ENCODE assay signal across 12 cellular contexts in genomic region chr17:18191071-18191667, GRCh38. TPM values are rescaled to one million over a fixed set of nuclear protein-coding genes. Genes with fewer than 3 reads are reported as not detected.
A peak's percentile ranks its signal among the peaks of the same experiment; 100 is the strongest.
DNase-seq lines count a peak whose midpoint lies in the region; ATAC-seq and TF ChIP-seq lines count a peak whose summit lies in the region.
"Had no signal": no experiment of that assay in that cellular context is flagged by ENCODE, and none has a peak within 500 bp of the region (broad histone marks: within the 10 kb centered on the region; RNA-seq: fewer than 3 reads in every experiment).

No MANE protein-coding gene starts in this region.

- H3F3A ChIP-seq in PC-9 (ENCODE audit: insufficient read depth, low read depth) = no peaks in the 10 kb centered on the region; the same call in none of the 2 replicates

- CTCF ChIA-PET in CD8-positive, alpha-beta memory T cell (lab: Charles Lee) = interaction anchor here (0.8 to 1.2 kb wide), 3 partner anchors 9 to 27 kb away, joined by 3 to 4 read pairs (median 3); no protein-coding TSS in a partner anchor
- CTCF ChIA-PET in PC-9 (lab: Charles Lee) = interaction anchor here (0.5 kb wide), 1 partner anchor 275 kb away, joined by 8 read pairs; no protein-coding TSS in a partner anchor

- peak; percentile 47 to 58 for ATAC-seq in right cardiac atrium
- ATAC-seq: PC-3 had no signal

- no peaks in the 10 kb centered on the region for H3K27me3 ChIP-seq in CD8-positive, alpha-beta memory T cell (ENCODE audit: insufficient read depth, low read length, poor library complexity, severe bottlenecking)
- H3K27me3 ChIP-seq in right cardiac atrium (ENCODE audit: control insufficient read depth, insufficient read depth) (no peaks in the 10 kb centered on the region), PC-9 (ENCODE audit: insufficient read depth, low read depth) (no peaks in the 10 kb centered on the region)
- H3K27me3 ChIP-seq: colonic mucosa had no signal

- H3K4me1 ChIP-seq in CD8-positive, alpha-beta memory T cell (ENCODE audit: insufficient read depth, low read length) = peaks cover 67% of the 10 kb centered on the region
- peaks cover 43% of the 10 kb centered on the region for H3K4me1 ChIP-seq in right cardiac atrium (ENCODE audit: control insufficient read depth, insufficient read depth, low read length)
- peaks cover 18% of the 10 kb centered on the region for H3K4me1 ChIP-seq in PC-9 (replicated peaks; ENCODE audit: insufficient read depth)

- peaks cover 30% of the 10 kb centered on the region for H3K36me3 ChIP-seq in CD8-positive, alpha-beta memory T cell (ENCODE audit: insufficient read depth, low read length)
- peaks cover 22% of the 10 kb centered on the region for H3K36me3 ChIP-seq in PC-9 (ENCODE audit: low read depth)
- H3K36me3 ChIP-seq: colonic mucosa had no signal

- no peak overlapping the region for H3K4me3 ChIP-seq in CD8-positive, alpha-beta memory T cell (ENCODE audit: low read length)
- H3K4me3 ChIP-seq in right cardiac atrium (ENCODE audit: low read length) (no peak overlapping the region), PC-9 (no peak overlapping the region)
- H3K4me3 ChIP-seq: colonic mucosa had no signal

- H3K36me3 Mint-ChIP-seq in CD8-positive, alpha-beta memory T cell = peaks cover 0 to 76% (median 7%) of the 10 kb centered on the region in 3 donors

- peaks cover 90% of the 10 kb centered on the region for H3K79me2 ChIP-seq in PC-9 (ENCODE audit: low read depth)

- H3K27me3 Mint-ChIP-seq in CD8-positive, alpha-beta memory T cell = no peaks in the 10 kb centered on the region

- H3K27ac ChIP-seq in CD8-positive, alpha-beta memory T cell (ENCODE audit: low read depth, low read length) = no peak overlapping the region
- H3K27ac ChIP-seq in right cardiac atrium (ENCODE audit: low read length) (peak overlapping the region; percentile 84), PC-9 (no peak overlapping the region)
- H3K27ac ChIP-seq: colonic mucosa had no signal

- no peak for DNase-seq in CD8-positive, alpha-beta memory T cell
- DNase-seq in amniotic epithelial cell (ENCODE audit: low read depth) (peak; percentile 46), right cardiac atrium (peak; percentile 44 to 67 (median 60)), renal cortical epithelial cell (ENCODE audit: low read depth) (peak; percentile 77), PC-9 (no peak), HT-29 (ENCODE audit: low spot score) (no peak), iPS-NIHi11 (ENCODE audit: low spot score) (no peak)
- no peak for DNase-seq in stimulated activated CD4-positive, alpha-beta T cell treated with anti-CD3 and anti-CD28 coated beads, Interleukin-12 subunit alpha, Interleukin-12 subunit beta, amount 100 ng/mL, for 4 hours
- DNase-seq: activated CD4-positive, alpha-beta T cell treated with anti-CD3 and anti-CD28 coated beads, Interleukin-2, amount 50 U/mL, for 48 hours; colonic mucosa; Kasumi-1; PC-3 had no signal

- peak overlapping the region in 5 of 7 donors; percentile 5 to 60 (median 42) for H3K4me3 Mint-ChIP-seq in CD8-positive, alpha-beta memory T cell

- no peaks in the 10 kb centered on the region for H3K9me3 ChIP-seq in CD8-positive, alpha-beta memory T cell (ENCODE audit: low read length)
- H3K9me3 ChIP-seq in right cardiac atrium (ENCODE audit: control insufficient read depth, low read length) = no peaks in the 10 kb centered on the region
- no peaks in the 10 kb centered on the region for H3K9me3 ChIP-seq in PC-9 (ENCODE audit: insufficient read depth, low read depth)
- H3K9me3 ChIP-seq: colonic mucosa had no signal

- intact Hi-C loops in right cardiac atrium (cut with DNase I) (no loop called here), PC-9 (cut with micrococcal nuclease; ENCODE audit: unreplicated experiment) (no loop called here)

- no peak overlapping the region for H3K4me2 ChIP-seq in PC-9

- POLR2A ChIA-PET in CD8-positive, alpha-beta memory T cell (lab: Charles Lee) = interaction anchor here (0.7 to 1.7 kb wide), 2 partner anchors 8 to 130 kb away, joined by 3 to 5 read pairs; partner anchors contain the start of gene ALKBH5
- POLR2A ChIA-PET in PC-9 (lab: Charles Lee; ENCODE audit: unreplicated experiment) = no interaction called here

- H3K9me2 ChIP-seq in PC-9 (ENCODE audit: insufficient read depth) = no peaks in the 10 kb centered on the region

- peaks cover 76 to 91% (median 82%) of the 10 kb centered on the region in 3 donors for H3K4me1 Mint-ChIP-seq in CD8-positive, alpha-beta memory T cell

- H4K20me1 ChIP-seq in PC-9 (ENCODE audit: insufficient read depth) = peaks cover 72% of the 10 kb centered on the region

- peak overlapping the region in 7 of 8 donors; percentile 2 to 83 (median 57) for H3K27ac Mint-ChIP-seq in CD8-positive, alpha-beta memory T cell

- no peaks in the 10 kb centered on the region for H3K9me3 Mint-ChIP-seq in CD8-positive, alpha-beta memory T cell

- 15% methylated on average over 5 of the region's 5 CpGs for WGBS in right cardiac atrium

- H2AFZ ChIP-seq in PC-9 = no peak overlapping the region

- TF ChIP-seq CTCF in PC-9 (conservative IDR thresholded peaks at IDR 0.05) = no peak

- no TSS peak for BruUV-seq in PC-9 (replicated peaks; lab: Mats Ljungman, UMichigan)

RNA-seq across cellular contexts. Expression of gene ALKBH5, which starts 7.5 kb away (rescaled TPM):
- 100 to 1,000 TPM; 117 to 123 TPM for total RNA-seq in CD8-positive, alpha-beta memory T cell
- 152 TPM for polyA plus RNA-seq in CD8-positive, alpha-beta memory T cell
- total RNA-seq in right cardiac atrium (100 to 1,000 TPM; 180 to 195 (median 185) TPM), renal cortical epithelial cell (103 and 124 TPM in 2 replicates), PC-9 (2021) (101 and 117 TPM in 2 replicates)
- 112 TPM for polyA plus RNA-seq in right cardiac atrium
- 74.4 and 75.8 TPM in 2 replicates for total RNA-seq in HT-29 (2014; rRNA removed; shearing (Covaris generic))

RNA-seq across cellular contexts. Expression of gene LLGL1, which starts 34.3 kb away (rescaled TPM):
- total RNA-seq in CD8-positive, alpha-beta memory T cell = 10 to 100 TPM; 24.3 to 26.3 TPM
- polyA plus RNA-seq in CD8-positive, alpha-beta memory T cell = 1.5 TPM
- total RNA-seq in right cardiac atrium (10 to 100 TPM; 11.2 to 13.9 (median 12.6) TPM), renal cortical epithelial cell (30.4 and 46.4 TPM in 2 replicates), PC-9 (2021) (44.9 and 57.6 TPM in 2 replicates)
- polyA plus RNA-seq in right cardiac atrium = 8.6 TPM
- 33.2 and 35.0 TPM in 2 replicates for total RNA-seq in HT-29 (2014; rRNA removed; shearing (Covaris generic))

Comparison
In these comparisons a context has a peak if more than half of its experiments do, and no peak if none do; other contexts are left out.
1. DNase-seq: peak in amniotic epithelial cell (single experiment), right cardiac atrium (3 of 3) and renal cortical epithelial cell (single experiment); none in CD8-positive, alpha-beta memory T cell (0 of 5), PC-9 (0 of 2), HT-29 (single experiment), stimulated activated CD4-positive, alpha-beta T cell treated with anti-CD3 and anti-CD28 coated beads, Interleukin-12 subunit alpha, Interleukin-12 subunit beta, amount 100 ng/mL, for 4 hours (single experiment) and iPS-NIHi11 (single experiment).